In genomic region chr12:11486623-11487444, GRCh38 we compare ENCODE assay signal across 8 cellular contexts.
A peak's percentile ranks its signal among the peaks of the same experiment; 100 is the strongest.
DNase-seq lines count a peak whose midpoint lies in the region; ATAC-seq and TF ChIP-seq lines count a peak whose summit lies in the region.

No MANE protein-coding gene starts in this region.

- DNase-seq in NCI-H1930 (lab: John Stamatoyannopoulos, UW): peak; percentile 87 to 90
- peak; percentile 70 for DNase-seq in T-helper 2 cell treated with Interferon-gamma antibody and Interleukin-4, amounts not matched to agents 5 μg/mL and 100 μg/mL, for 36 hours (ENCODE audit: low spot score)
- peak in 48 of 58 donors; percentile 3 to 81 (median 34) for DNase-seq in anterior cingulate cortex (lab: John Stamatoyannopoulos, UW)
- DNase-seq in right cardiac atrium: peak; percentile 80 to 83 (median 82)
- DNase-seq in gastrocnemius medialis: peak; percentile 33 to 48

- no peak overlapping the region for H3K27ac Mint-ChIP-seq in T-helper 2 cell treated with Interferon-gamma antibody and Interleukin-4, amounts not matched to agents 5 μg/mL and 100 μg/mL, for 36 hours

- WGBS in right cardiac atrium: 24% methylated on average over 13 of the region's 13 CpGs

- intact Hi-C loops in right cardiac atrium (cut with DNase I) (loop anchor here (5.0 to 10.0 kb wide), 3 partner anchors 712 to 730 kb away; no protein-coding TSS in a partner anchor), gastrocnemius medialis (cut with DNase I; ENCODE audit: low total_unique reads) (loop anchor here (2.0 to 10.0 kb wide), 3 partner anchors 282 to 802 kb away; no protein-coding TSS in a partner anchor)

- H3K9me3 ChIP-seq in right cardiac atrium (ENCODE audit: control insufficient read depth, low read length): no peaks in the 10 kb centered on the region
- no peaks in the 10 kb centered on the region for H3K9me3 ChIP-seq in gastrocnemius medialis

- H3K27me3 ChIP-seq in right cardiac atrium (ENCODE audit: control insufficient read depth, insufficient read depth) (no peaks in the 10 kb centered on the region), gastrocnemius medialis (no peaks in the 10 kb centered on the region)

- no peaks in the 10 kb centered on the region for H3K36me3 Mint-ChIP-seq in T-helper 2 cell treated with Interferon-gamma antibody and Interleukin-4, amounts not matched to agents 5 μg/mL and 100 μg/mL, for 36 hours (ENCODE audit: low read depth)

- H3K27ac ChIP-seq in right cardiac atrium (ENCODE audit: low read length): no peak overlapping the region
- no peak overlapping the region for H3K27ac ChIP-seq in gastrocnemius medialis

- in situ Hi-C loops in gastrocnemius medialis (cut with MboI; ENCODE audit: low sequenced_read_pairs in 4 of 4): loop anchor here (5.0 to 25.0 kb wide), 4 partner anchors 710 to 850 kb away; no protein-coding TSS in a partner anchor

- H3K4me3 Mint-ChIP-seq in T-helper 2 cell treated with Interferon-gamma antibody and Interleukin-4, amounts not matched to agents 5 μg/mL and 100 μg/mL, for 36 hours: no peak overlapping the region

- H3K36me3 ChIP-seq in gastrocnemius medialis: no peaks in the 10 kb centered on the region

- peaks cover 4% of the 10 kb centered on the region for H3K4me1 Mint-ChIP-seq in T-helper 2 cell treated with Interferon-gamma antibody and Interleukin-4, amounts not matched to agents 5 μg/mL and 100 μg/mL, for 36 hours (ENCODE audit: low read depth)

- TF ChIP-seq CTCF in GM12873 (IDR thresholded peaks at IDR 0.05; ENCODE audit: insufficient read depth, low read depth, low read length, missing control alignments): peak; percentile 87
- peak; percentile 68 to 89 (median 84) for TF ChIP-seq CTCF in gastrocnemius medialis (IDR thresholded peaks at IDR 0.05 in 4 of 5, conservative IDR thresholded peaks at IDR 0.05 in 1 of 5)

- H3K27me3 Mint-ChIP-seq in T-helper 2 cell treated with Interferon-gamma antibody and Interleukin-4, amounts not matched to agents 5 μg/mL and 100 μg/mL, for 36 hours (ENCODE audit: low read depth): peaks cover 7% of the 10 kb centered on the region

- no peaks in the 10 kb centered on the region for H3K4me1 ChIP-seq in right cardiac atrium (ENCODE audit: control insufficient read depth, insufficient read depth, low read length)
- H3K4me1 ChIP-seq in gastrocnemius medialis: no peaks in the 10 kb centered on the region

- H3K4me3 ChIP-seq in right cardiac atrium (ENCODE audit: low read length) (no peak overlapping the region), gastrocnemius medialis (no peak overlapping the region)

- no peaks in the 10 kb centered on the region for H3K9me3 Mint-ChIP-seq in T-helper 2 cell treated with Interferon-gamma antibody and Interleukin-4, amounts not matched to agents 5 μg/mL and 100 μg/mL, for 36 hours

- TF ChIP-seq POLR2A in gastrocnemius medialis (IDR thresholded peaks at IDR 0.05): no peak

- peak; percentile 87 for ATAC-seq in HG02798 (IDR thresholded peaks at IDR 0.05; ENCODE audit: poor library complexity, unreplicated experiment)
- peak; percentile 71 to 82 for ATAC-seq in right cardiac atrium
- ATAC-seq in gastrocnemius medialis: peak; percentile 75 to 79
- ATAC-seq in GM18907 (IDR thresholded peaks at IDR 0.05; ENCODE audit: unreplicated experiment): no peak

Comparison
In these comparisons a context has a peak if more than half of its experiments do, and no peak if none do; other contexts are left out.
1. DNase-seq: peak in every context shown above with its lines; median percentile 88 in NCI-H1930; 82 in right cardiac atrium; 70 in T-helper 2 cell treated with Interferon-gamma antibody and Interleukin-4, amounts not matched to agents 5 μg/mL and 100 μg/mL, for 36 hours; 40 in gastrocnemius medialis; 34 in anterior cingulate cortex.